9 cellular contexts compared by ENCODE assay signal in the genomic region with DNA sequence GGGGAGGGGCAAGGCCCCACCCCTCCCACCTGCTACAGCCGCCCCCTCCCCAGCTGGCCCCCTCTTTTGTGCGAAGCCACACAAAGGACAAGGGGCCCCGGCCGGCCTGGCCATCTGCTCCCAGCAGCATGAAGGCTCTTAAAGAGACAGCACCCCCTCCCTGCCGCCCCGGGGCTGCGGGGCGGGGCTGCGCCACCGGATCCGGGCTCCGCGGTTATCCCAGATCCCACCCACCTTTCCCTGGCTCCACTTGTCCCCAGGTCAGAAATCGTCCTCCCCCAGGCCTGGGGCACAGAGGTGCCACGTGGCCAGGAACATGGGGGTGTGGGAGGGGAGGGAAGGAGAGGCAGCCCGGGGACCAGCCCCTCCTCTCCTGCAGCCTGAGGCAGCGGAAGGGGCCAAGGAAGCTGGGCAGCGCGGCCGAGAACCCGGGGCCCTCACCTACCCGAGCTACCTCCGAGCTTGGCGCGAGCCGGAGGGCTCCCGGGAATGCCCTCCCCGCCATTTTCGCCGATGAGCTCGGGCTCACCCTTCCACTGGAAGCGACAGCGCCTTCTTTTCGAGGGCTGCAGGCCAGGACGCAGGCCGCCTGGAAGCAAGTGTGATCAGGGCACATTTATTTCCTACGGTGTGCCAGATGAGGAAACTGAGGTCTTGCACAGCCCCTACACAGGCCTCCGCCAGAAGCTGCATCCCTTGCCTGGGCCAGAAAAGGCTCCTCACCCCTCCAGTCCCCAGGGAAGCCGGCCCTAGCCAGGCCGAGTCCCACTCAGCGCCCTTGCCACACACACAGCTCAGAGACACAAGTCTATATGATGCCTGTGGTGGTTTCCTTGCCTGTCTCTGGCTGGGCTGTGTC. TPM values are rescaled to one million over a fixed set of nuclear protein-coding genes. Genes with fewer than 3 reads are reported as not detected.
DNase-seq lines count a peak whose midpoint lies in the region; ATAC-seq and TF ChIP-seq lines count a peak whose summit lies in the region.
"Had no signal": no experiment of that assay in that cellular context is flagged by ENCODE, and none has a peak within 500 bp of the region (broad histone marks: within the 10 kb centered on the region; RNA-seq: fewer than 3 reads in every experiment).

No MANE protein-coding gene starts in this region.

- H3K27ac ChIP-seq in 22Rv1 (peak overlapping the region; percentile 95), colonic mucosa (peak overlapping the region; percentile 84)

- peak overlapping the region; percentile 44 to 85 for H3K9ac ChIP-seq in colonic mucosa (ENCODE audit: low read depth in 2 of 2, low read length in 2 of 2)

- no peaks in the 10 kb centered on the region for H3K27me3 ChIP-seq in colonic mucosa

- peak; percentile 46 for ATAC-seq in mucosa of descending colon

- DNase-seq in M059J (ENCODE audit: low read depth) = peak; percentile 76
- peak; percentile 80 for DNase-seq in colonic mucosa
- peak; percentile 64 to 81 (median 75) for DNase-seq in mucosa of descending colon
- DNase-seq in activated CD4-positive, alpha-beta T cell treated with anti-CD3 and anti-CD28 coated beads for 1 hour = no peak
- no peak for DNase-seq in AG08395 (ENCODE audit: low spot score)
- DNase-seq in NCI-H748 (lab: John Stamatoyannopoulos, UW; ENCODE audit: unreplicated experiment) = no peak
- no peak for DNase-seq in NCI-H2196 treated with DMSO at 0.1 percent for 48 hours (lab: John Stamatoyannopoulos, UW; ENCODE audit: unreplicated experiment)
- DNase-seq: NCI-H1092 treated with DMSO at 0.1 percent for 48 hours had no signal

- H3K9me3 ChIP-seq in colonic mucosa (no peaks in the 10 kb centered on the region), mucosa of descending colon (no peaks in the 10 kb centered on the region)

- H3K4me1 ChIP-seq in colonic mucosa (peaks cover 35% of the 10 kb centered on the region), mucosa of descending colon (ENCODE audit: low read depth) (peaks cover 39% of the 10 kb centered on the region)

- intact Hi-C loops in colonic mucosa (cut with DNase I) (no loop called here), mucosa of descending colon (cut with DNase I, micrococcal nuclease) (no loop called here)

- TF ChIP-seq CTCF in 22Rv1 (IDR thresholded peaks at IDR 0.05) (no peak), colonic mucosa (IDR thresholded peaks at IDR 0.05) (no peak), mucosa of descending colon (IDR thresholded peaks at IDR 0.05) (no peak)

- H3K4me3 ChIP-seq in colonic mucosa = peak overlapping the region; percentile 20
- H3K4me3 ChIP-seq in mucosa of descending colon = no peak overlapping the region

- H3K36me3 ChIP-seq in colonic mucosa (no peaks in the 10 kb centered on the region), mucosa of descending colon (ENCODE audit: low read depth) (no peaks in the 10 kb centered on the region)

RNA-seq across cellular contexts. Expression of gene RCOR2, which starts 2.5 kb away (rescaled TPM):
- total RNA-seq in M059J (2014; rRNA removed; shearing (Covaris generic)) = 1.1 and 1.9 TPM in 2 replicates
- total RNA-seq in colonic mucosa = 1 to 10 TPM; 4.8 to 5.2 TPM
- total RNA-seq in mucosa of descending colon = 1 to 10 TPM; 1.2 to 3.7 (median 1.6) TPM

RNA-seq across cellular contexts. Expression of gene NAA40, which starts 19.3 kb away (rescaled TPM):
- total RNA-seq in M059J (2014; rRNA removed; shearing (Covaris generic)) = 20.4 and 32.1 TPM in 2 replicates
- total RNA-seq in colonic mucosa (10 to 100 TPM; 20.5 to 32.9 TPM), mucosa of descending colon (10 to 100 TPM; 18.7 to 43.6 (median 23.4) TPM)

RNA-seq across cellular contexts. Expression of gene COX8A, which starts 54.9 kb away (rescaled TPM):
- total RNA-seq in M059J (2014; rRNA removed; shearing (Covaris generic)) = 875 and 1,019 TPM in 2 replicates
- total RNA-seq in colonic mucosa (100 to 1,000 TPM; 647 to 875 TPM), mucosa of descending colon (100 to 1,000 TPM; 412 to 707 (median 630) TPM)

Comparison
In these comparisons a context has a peak if more than half of its experiments do, and no peak if none do; other contexts are left out.
1. DNase-seq: peak in M059J (single experiment), colonic mucosa (single experiment) and mucosa of descending colon (3 of 3); none in activated CD4-positive, alpha-beta T cell treated with anti-CD3 and anti-CD28 coated beads for 1 hour (single experiment), AG08395 (single experiment), NCI-H748 (single experiment) and NCI-H2196 treated with DMSO at 0.1 percent for 48 hours (single experiment).